In genomic region chr10:131143425-131144165, GRCh38 we compare ENCODE assay signal across 17 cellular contexts.
"Had no signal": no experiment of that assay in that cellular context is flagged by ENCODE, and none has a peak within 500 bp of the region (broad histone marks: within the 10 kb centered on the region; RNA-seq: fewer than 3 reads in every experiment).

No MANE protein-coding gene starts in this region.

- H3K4me3 ChIP-seq: left ventricle myocardium inferior, ovary, prostate gland, right atrium auricular region, transverse colon had no signal

- H3K4me1 ChIP-seq: left ventricle myocardium inferior, prostate gland, right atrium auricular region, transverse colon had no signal

- ATAC-seq: activated naive CD8-positive, alpha-beta T cell treated with anti-CD3 and anti-CD28 coated beads, Interleukin-2, amount 50 U/mL, for 24 hours; activated T-cell treated with anti-CD3 and anti-CD28 coated beads, Interleukin-2, amount 50 U/mL, for 4 hours; esophagus mucosa; T-helper 17 cell had no signal

- H3K27me3 ChIP-seq: ovary, right atrium auricular region, transverse colon had no signal

- H3K9me3 ChIP-seq: left ventricle myocardium inferior, ovary, prostate gland, right atrium auricular region, transverse colon had no signal

- H3K36me3 ChIP-seq: left ventricle myocardium inferior, ovary, prostate gland, right atrium auricular region, transverse colon had no signal

- DNase-seq: activated CD4-positive, alpha-beta memory T cell treated with anti-CD3 and anti-CD28 coated beads for 36 hours; activated CD4-positive, alpha-beta T cell treated with anti-CD3 and anti-CD28 coated beads, Interleukin-2, amount 10 ng/mL, durations not matched to agents 24 days and 14 days; activated CD4-positive, CD25-positive, alpha-beta regulatory T cell treated with anti-CD3 and anti-CD28 coated beads, Interleukin-2, amount 50 U/mL, for 72 hours; activated naive CD8-positive, alpha-beta T cell treated with anti-CD3 and anti-CD28 coated beads, Interleukin-2, amount 50 U/mL, for 24 hours; activated T-cell treated with anti-CD3 and anti-CD28 coated beads, Interleukin-2, amount 50 U/mL, for 4 hours; amygdala; cortex of kidney; foreskin fibroblast; left ventricle myocardium inferior; mammary epithelial cell; stimulated activated naive CD4-positive, alpha-beta T cell treated with Interleukin-2 at 50 U/mL for 16 hours; T-helper 17 cell; transverse colon had no signal

- H3K27ac ChIP-seq: left ventricle myocardium inferior, ovary, prostate gland, right atrium auricular region, transverse colon had no signal
